In genomic region chr17:60639019-60639330, GRCh38 we compare ENCODE assay signal across 9 cellular contexts.
"Had no signal": no experiment of that assay in that cellular context is flagged by ENCODE, and none has a peak within 500 bp of the region (broad histone marks: within the 10 kb centered on the region; RNA-seq: fewer than 3 reads in every experiment).

No MANE protein-coding gene starts in this region.

- H3K9me3 Mint-ChIP-seq: activated naive CD8-positive, alpha-beta T cell treated with anti-CD3 and anti-CD28 coated beads for 36 hours; endodermal cell; memory B cell; neural progenitor cell had no signal

- H3K4me3 Mint-ChIP-seq: activated naive CD8-positive, alpha-beta T cell treated with anti-CD3 and anti-CD28 coated beads for 36 hours; endodermal cell; memory B cell; neural progenitor cell had no signal

- H3K36me3 ChIP-seq: neural progenitor cell had no signal

- H3K27ac Mint-ChIP-seq: activated naive CD8-positive, alpha-beta T cell treated with anti-CD3 and anti-CD28 coated beads for 36 hours; endodermal cell; memory B cell; neural progenitor cell; progenitor cell of endocrine pancreas had no signal

- H3K27me3 ChIP-seq: heart right ventricle, neural progenitor cell, upper lobe of left lung had no signal

- H3K27ac ChIP-seq: coronary artery, epithelial cell of prostate, heart right ventricle, neural progenitor cell, upper lobe of left lung had no signal

- H3K9me3 ChIP-seq: heart right ventricle, upper lobe of left lung had no signal

- H3K27me3 Mint-ChIP-seq: activated naive CD8-positive, alpha-beta T cell treated with anti-CD3 and anti-CD28 coated beads for 36 hours; memory B cell; progenitor cell of endocrine pancreas had no signal

- H3K4me2 ChIP-seq: neural progenitor cell had no signal

- H2AFZ ChIP-seq: neural progenitor cell had no signal

- H3K4me3 ChIP-seq: coronary artery, heart right ventricle, neural progenitor cell, upper lobe of left lung had no signal
